In genomic region chr18:22169011-22169888, GRCh38 we compare ENCODE assay signal across 1 cellular context.
A peak's percentile ranks its signal among the peaks of the same experiment; 100 is the strongest.
TF ChIP-seq lines count a peak whose summit lies in the region.

GATA6 (plus strand) TSS chr18:22169589; CDS start chr18:22171145, 1,556 bp downstream.

TF ChIP-seq in HEK293, 187 proteins besides CTCF, POLR2A, EP300 and RAD21 (continued from another document and continues in another):
- TF ChIP-seq TSHZ1 (tag by site-specific recombination; IDR thresholded peaks at IDR 0.05; ENCODE audit: borderline replicate concordance) (0 out of 2 replicates have a peak, but pooled peaks have one; percentile 47), ZNF23 (tag by site-specific recombination; IDR thresholded peaks at IDR 0.05; ENCODE audit: borderline replicate concordance) (no peak), ZNF112 (tag by site-specific recombination; IDR thresholded peaks at IDR 0.05) (no peak), ZBTB7A (tag by site-specific recombination; IDR thresholded peaks at IDR 0.05; ENCODE audit: low read depth) (peak; percentile 79), ZNF394 (tag by site-specific recombination; IDR thresholded peaks at IDR 0.05; ENCODE audit: borderline replicate concordance) (peak; percentile 82; the same call in 1 of the 2 replicates), ZNF473 (tag by site-specific recombination; IDR thresholded peaks at IDR 0.05) (no peak), MZF1 (tag by site-specific recombination; IDR thresholded peaks at IDR 0.05; ENCODE audit: borderline replicate concordance) (peak; percentile 76; the same call in 1 of the 2 replicates), ZNF449 (tag by site-specific recombination; IDR thresholded peaks at IDR 0.05) (peak; percentile 90), ZNF202 (tag by site-specific recombination; IDR thresholded peaks at IDR 0.05; ENCODE audit: borderline replicate concordance) (no peak), ZBTB11 (tag by site-specific recombination; conservative IDR thresholded peaks at IDR 0.05; ENCODE audit: low read depth) (peak; percentile 16; the same call in 1 of the 2 replicates), ZNF221 (tag by site-specific recombination; IDR thresholded peaks at IDR 0.05; ENCODE audit: borderline replicate concordance) (no peak), ZNF114 (tag by site-specific recombination; IDR thresholded peaks at IDR 0.05) (no peak), PRDM1 (tag by site-specific recombination; IDR thresholded peaks at IDR 0.05) (no peak), ZNF76 (tag by site-specific recombination; IDR thresholded peaks at IDR 0.05; ENCODE audit: borderline replicate concordance, low read depth) (peak; percentile 30; the same call in 1 of the 2 replicates), ZNF621 (tag by site-specific recombination; IDR thresholded peaks at IDR 0.05) (no peak), ZNF266 (tag by site-specific recombination; IDR thresholded peaks at IDR 0.05; ENCODE audit: low read depth) (no peak), ZNF843 (tag by site-specific recombination; IDR thresholded peaks at IDR 0.05) (peak; percentile 71), ZNF561 (tag by site-specific recombination; IDR thresholded peaks at IDR 0.05; ENCODE audit: borderline replicate concordance) (no peak; the same call in 1 of the 2 replicates), ZSCAN4 (tag by site-specific recombination; IDR thresholded peaks at IDR 0.05) (0 out of 2 replicates have a peak, but pooled peaks have one; percentile 36), ZBTB1 (tag by site-specific recombination; IDR thresholded peaks at IDR 0.05) (peak; percentile 22; the same call in 1 of the 2 replicates), ZNF341 (tag by site-specific recombination; IDR thresholded peaks at IDR 0.05; ENCODE audit: low read depth) (peak; percentile 93), ZNF514 (tag by site-specific recombination; IDR thresholded peaks at IDR 0.05) (no peak), ZNF280D (tag by site-specific recombination; IDR thresholded peaks at IDR 0.05) (peak; percentile 70), ZSCAN30 (tag by site-specific recombination; IDR thresholded peaks at IDR 0.05) (peak; percentile 43; the same call in 1 of the 2 replicates), ZBTB17 (tag by site-specific recombination; IDR thresholded peaks at IDR 0.05) (peak; percentile 82), ZNF155 (tag by site-specific recombination; IDR thresholded peaks at IDR 0.05) (no peak), ZNF510 (tag by site-specific recombination; IDR thresholded peaks at IDR 0.05; ENCODE audit: insufficient replicate concordance) (no peak), ZNF423 (tag by site-specific recombination; IDR thresholded peaks at IDR 0.05) (peak; percentile 98), ZFP69B (tag by site-specific recombination; IDR thresholded peaks at IDR 0.05) (no peak), ZBTB10 (tag by site-specific recombination; IDR thresholded peaks at IDR 0.05) (peak; percentile 92), KLF16 (tag by site-specific recombination; IDR thresholded peaks at IDR 0.05) (peak; percentile 98), YY1 (tag by site-specific recombination; IDR thresholded peaks at IDR 0.05) (no peak), ZNF785 (tag by site-specific recombination; IDR thresholded peaks at IDR 0.05) (peak; percentile 47; the same call in 1 of the 2 replicates), SP7 (tag by site-specific recombination; IDR thresholded peaks at IDR 0.05) (peak; percentile 66; the same call in 1 of the 2 replicates)
- TF ChIP-seq, protein P1, sequence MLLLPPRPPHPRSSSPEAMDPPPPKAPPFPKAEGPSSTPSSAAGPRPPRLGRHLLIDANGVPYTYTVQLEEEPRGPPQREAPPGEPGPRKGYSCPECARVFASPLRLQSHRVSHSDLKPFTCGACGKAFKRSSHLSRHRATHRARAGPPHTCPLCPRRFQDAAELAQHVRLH (tag by site-specific recombination; IDR thresholded peaks at IDR 0.05) = peak; percentile 28; the same call in 1 of the 2 replicates
- TF ChIP-seq, protein P2, sequence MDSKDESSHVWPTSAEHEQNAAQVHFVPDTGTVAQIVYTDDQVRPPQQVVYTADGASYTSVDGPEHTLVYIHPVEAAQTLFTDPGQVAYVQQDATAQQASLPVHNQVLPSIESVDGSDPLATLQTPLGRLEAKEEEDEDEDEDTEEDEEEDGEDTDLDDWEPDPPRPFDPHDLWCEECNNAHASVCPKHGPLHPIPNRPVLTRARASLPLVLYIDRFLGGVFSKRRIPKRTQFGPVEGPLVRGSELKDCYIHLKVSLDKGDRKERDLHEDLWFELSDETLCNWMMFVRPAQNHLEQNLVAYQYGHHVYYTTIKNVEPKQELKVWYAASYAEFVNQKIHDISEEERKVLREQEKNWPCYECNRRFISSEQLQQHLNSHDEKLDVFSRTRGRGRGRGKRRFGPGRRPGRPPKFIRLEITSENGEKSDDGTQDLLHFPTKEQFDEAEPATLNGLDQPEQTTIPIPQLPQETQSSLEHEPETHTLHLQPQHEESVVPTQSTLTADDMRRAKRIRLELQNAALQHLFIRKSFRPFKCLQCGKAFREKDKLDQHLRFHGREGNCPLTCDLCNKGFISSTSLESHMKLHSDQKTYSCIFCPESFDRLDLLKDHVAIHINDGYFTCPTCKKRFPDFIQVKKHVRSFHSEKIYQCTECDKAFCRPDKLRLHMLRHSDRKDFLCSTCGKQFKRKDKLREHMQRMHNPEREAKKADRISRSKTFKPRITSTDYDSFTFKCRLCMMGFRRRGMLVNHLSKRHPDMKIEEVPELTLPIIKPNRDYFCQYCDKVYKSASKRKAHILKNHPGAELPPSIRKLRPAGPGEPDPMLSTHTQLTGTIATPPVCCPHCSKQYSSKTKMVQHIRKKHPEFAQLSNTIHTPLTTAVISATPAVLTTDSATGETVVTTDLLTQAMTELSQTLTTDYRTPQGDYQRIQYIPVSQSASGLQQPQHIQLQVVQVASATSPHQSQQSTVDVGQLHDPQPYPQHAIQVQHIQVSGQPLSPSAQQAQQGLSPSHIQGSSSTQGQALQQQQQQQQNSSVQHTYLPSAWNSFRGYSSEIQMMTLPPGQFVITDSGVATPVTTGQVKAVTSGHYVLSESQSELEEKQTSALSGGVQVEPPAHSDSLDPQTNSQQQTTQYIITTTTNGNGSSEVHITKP (tag by site-specific recombination; IDR thresholded peaks at IDR 0.05) = peak; percentile 75
- TF ChIP-seq, protein P3, sequence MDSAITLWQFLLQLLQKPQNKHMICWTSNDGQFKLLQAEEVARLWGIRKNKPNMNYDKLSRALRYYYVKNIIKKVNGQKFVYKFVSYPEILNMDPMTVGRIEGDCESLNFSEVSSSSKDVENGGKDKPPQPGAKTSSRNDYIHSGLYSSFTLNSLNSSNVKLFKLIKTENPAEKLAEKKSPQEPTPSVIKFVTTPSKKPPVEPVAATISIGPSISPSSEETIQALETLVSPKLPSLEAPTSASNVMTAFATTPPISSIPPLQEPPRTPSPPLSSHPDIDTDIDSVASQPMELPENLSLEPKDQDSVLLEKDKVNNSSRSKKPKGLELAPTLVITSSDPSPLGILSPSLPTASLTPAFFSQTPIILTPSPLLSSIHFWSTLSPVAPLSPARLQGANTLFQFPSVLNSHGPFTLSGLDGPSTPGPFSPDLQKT (IDR thresholded peaks at IDR 0.05; ENCODE audit: borderline replicate concordance, low read depth, low read length) = no peak
